In genomic region chr10:89699581-89700064, GRCh38 we compare ENCODE assay signal across 1 cellular context.
TF ChIP-seq lines count a peak whose summit lies in the region.

No MANE protein-coding gene starts in this region.

TF ChIP-seq in HepG2, 621 proteins besides CTCF, POLR2A, EP300 and RAD21 (continued from another document and continues in another):
- TF ChIP-seq STAT6 (CRISPR knock-in tag; IDR thresholded peaks at IDR 0.05; ENCODE audit: borderline replicate concordance): peak; percentile 73; the same call in 1 of the 2 replicates
- TF ChIP-seq ZFP41 (CRISPR knock-in tag; IDR thresholded peaks at IDR 0.05; ENCODE audit: borderline replicate concordance): no peak
- TF ChIP-seq TFAP4 (IDR thresholded peaks at IDR 0.05; ENCODE audit: borderline replicate concordance, low read depth): no peak
- TF ChIP-seq ZNF512B (CRISPR knock-in tag; IDR thresholded peaks at IDR 0.05; ENCODE audit: borderline replicate concordance): 0 out of 2 replicates have a peak, but pooled peaks have one; percentile 76
- peak; percentile 23; the same call in 1 of the 2 replicates for TF ChIP-seq TFDP1 (CRISPR knock-in tag; IDR thresholded peaks at IDR 0.05; ENCODE audit: borderline replicate concordance)
- TF ChIP-seq ZNF121 (CRISPR knock-in tag; IDR thresholded peaks at IDR 0.05): peak; percentile 48; the same call in 1 of the 2 replicates
- no peak for TF ChIP-seq ZNF589 (CRISPR knock-in tag; conservative IDR thresholded peaks at IDR 0.05)
- TF ChIP-seq RARG (CRISPR knock-in tag; IDR thresholded peaks at IDR 0.05; ENCODE audit: low read depth): no peak
- no peak for TF ChIP-seq HMGA1 (CRISPR knock-in tag; conservative IDR thresholded peaks at IDR 0.05)
- TF ChIP-seq SRF (IDR thresholded peaks at IDR 0.05; ENCODE audit: low read depth, low read length): no peak
- TF ChIP-seq ISX (CRISPR knock-in tag; conservative IDR thresholded peaks at IDR 0.05): no peak
- TF ChIP-seq SAFB2 (CRISPR knock-in tag; IDR thresholded peaks at IDR 0.05; ENCODE audit: borderline replicate concordance, low read depth): no peak
- peak; percentile 77; the same call in 1 of the 2 replicates for TF ChIP-seq HOXA3 (CRISPR knock-in tag; IDR thresholded peaks at IDR 0.05)
- no peak for TF ChIP-seq ZBTB38 (CRISPR knock-in tag; IDR thresholded peaks at IDR 0.05)
- TF ChIP-seq GTF2F1 (IDR thresholded peaks at IDR 0.05; ENCODE audit: low read length): no peak
- TF ChIP-seq ZNF569 (CRISPR knock-in tag; IDR thresholded peaks at IDR 0.05; ENCODE audit: borderline replicate concordance): no peak
- TF ChIP-seq ZNF720 (CRISPR knock-in tag; IDR thresholded peaks at IDR 0.05): no peak
- no peak for TF ChIP-seq RBM22 (optimal IDR thresholded peaks at IDR 0.05; ENCODE audit: low read length)
- 0 out of 2 replicates have a peak, but pooled peaks have one; percentile 40 for TF ChIP-seq HNF1B (CRISPR knock-in tag; IDR thresholded peaks at IDR 0.05)
- no peak; the same call in 1 of the 2 replicates for TF ChIP-seq ZHX2 (IDR thresholded peaks at IDR 0.05; ENCODE audit: low read depth)
- TF ChIP-seq ZHX2 (CRISPR knock-in tag; IDR thresholded peaks at IDR 0.05; ENCODE audit: borderline replicate concordance): no peak
- peak; percentile 29; the same call in 1 of the 2 replicates for TF ChIP-seq ZNF124 (CRISPR knock-in tag; IDR thresholded peaks at IDR 0.05)
- no peak for TF ChIP-seq TCF7L2 (IDR thresholded peaks at IDR 0.05; ENCODE audit: low read depth, low read length)
- no peak for TF ChIP-seq ZUFSP (CRISPR knock-in tag; IDR thresholded peaks at IDR 0.05; ENCODE audit: borderline replicate concordance)
- no peak for TF ChIP-seq ZNF75D (CRISPR knock-in tag; IDR thresholded peaks at IDR 0.05; ENCODE audit: borderline replicate concordance)
- TF ChIP-seq ZNF253 (CRISPR knock-in tag; IDR thresholded peaks at IDR 0.05; ENCODE audit: borderline replicate concordance): no peak
- no peak for TF ChIP-seq PTBP1 (IDR thresholded peaks at IDR 0.05; ENCODE audit: low read depth, low read length, poor library complexity, severe bottlenecking)
- no peak for TF ChIP-seq ZNF570 (CRISPR knock-in tag; IDR thresholded peaks at IDR 0.05; ENCODE audit: borderline replicate concordance)
- TF ChIP-seq POLR2G (IDR thresholded peaks at IDR 0.05; ENCODE audit: low read depth, low read length): no peak
- TF ChIP-seq HMGXB3 (CRISPR knock-in tag; IDR thresholded peaks at IDR 0.05; ENCODE audit: borderline replicate concordance): peak; percentile 64; the same call in 1 of the 2 replicates
- no peak for TF ChIP-seq ZNF616 (CRISPR knock-in tag; IDR thresholded peaks at IDR 0.05; ENCODE audit: low read depth)
